In the genomic region with DNA sequence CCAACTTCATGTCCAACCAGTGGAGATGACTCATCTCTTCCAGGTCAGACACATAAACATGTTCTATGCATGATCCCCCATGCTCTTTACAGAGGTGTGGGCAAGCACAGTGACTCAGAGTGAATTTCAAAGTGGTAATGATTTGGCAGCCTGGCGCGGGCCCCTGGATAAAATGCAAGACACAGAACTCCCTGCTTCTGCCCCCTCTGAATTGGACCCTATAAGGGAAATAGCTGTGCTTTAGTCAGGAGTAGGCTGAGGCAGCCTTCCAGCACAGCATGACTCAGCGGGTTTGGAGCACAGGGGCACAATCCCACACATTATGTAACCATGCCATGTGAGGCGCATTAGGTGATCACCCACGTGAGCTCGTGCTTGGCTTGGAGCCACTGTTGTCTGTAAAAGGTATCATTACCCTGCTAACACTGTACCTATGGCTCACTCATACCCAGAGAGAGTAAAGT, we compare ENCODE assay signal across 1 cellular context.
TF ChIP-seq lines count a peak whose summit lies in the region.

No MANE protein-coding gene starts in this region.

TF ChIP-seq in GM23338, 12 proteins besides CTCF, POLR2A, EP300 and RAD21 (continued from another document):
- TF ChIP-seq, protein P1, sequence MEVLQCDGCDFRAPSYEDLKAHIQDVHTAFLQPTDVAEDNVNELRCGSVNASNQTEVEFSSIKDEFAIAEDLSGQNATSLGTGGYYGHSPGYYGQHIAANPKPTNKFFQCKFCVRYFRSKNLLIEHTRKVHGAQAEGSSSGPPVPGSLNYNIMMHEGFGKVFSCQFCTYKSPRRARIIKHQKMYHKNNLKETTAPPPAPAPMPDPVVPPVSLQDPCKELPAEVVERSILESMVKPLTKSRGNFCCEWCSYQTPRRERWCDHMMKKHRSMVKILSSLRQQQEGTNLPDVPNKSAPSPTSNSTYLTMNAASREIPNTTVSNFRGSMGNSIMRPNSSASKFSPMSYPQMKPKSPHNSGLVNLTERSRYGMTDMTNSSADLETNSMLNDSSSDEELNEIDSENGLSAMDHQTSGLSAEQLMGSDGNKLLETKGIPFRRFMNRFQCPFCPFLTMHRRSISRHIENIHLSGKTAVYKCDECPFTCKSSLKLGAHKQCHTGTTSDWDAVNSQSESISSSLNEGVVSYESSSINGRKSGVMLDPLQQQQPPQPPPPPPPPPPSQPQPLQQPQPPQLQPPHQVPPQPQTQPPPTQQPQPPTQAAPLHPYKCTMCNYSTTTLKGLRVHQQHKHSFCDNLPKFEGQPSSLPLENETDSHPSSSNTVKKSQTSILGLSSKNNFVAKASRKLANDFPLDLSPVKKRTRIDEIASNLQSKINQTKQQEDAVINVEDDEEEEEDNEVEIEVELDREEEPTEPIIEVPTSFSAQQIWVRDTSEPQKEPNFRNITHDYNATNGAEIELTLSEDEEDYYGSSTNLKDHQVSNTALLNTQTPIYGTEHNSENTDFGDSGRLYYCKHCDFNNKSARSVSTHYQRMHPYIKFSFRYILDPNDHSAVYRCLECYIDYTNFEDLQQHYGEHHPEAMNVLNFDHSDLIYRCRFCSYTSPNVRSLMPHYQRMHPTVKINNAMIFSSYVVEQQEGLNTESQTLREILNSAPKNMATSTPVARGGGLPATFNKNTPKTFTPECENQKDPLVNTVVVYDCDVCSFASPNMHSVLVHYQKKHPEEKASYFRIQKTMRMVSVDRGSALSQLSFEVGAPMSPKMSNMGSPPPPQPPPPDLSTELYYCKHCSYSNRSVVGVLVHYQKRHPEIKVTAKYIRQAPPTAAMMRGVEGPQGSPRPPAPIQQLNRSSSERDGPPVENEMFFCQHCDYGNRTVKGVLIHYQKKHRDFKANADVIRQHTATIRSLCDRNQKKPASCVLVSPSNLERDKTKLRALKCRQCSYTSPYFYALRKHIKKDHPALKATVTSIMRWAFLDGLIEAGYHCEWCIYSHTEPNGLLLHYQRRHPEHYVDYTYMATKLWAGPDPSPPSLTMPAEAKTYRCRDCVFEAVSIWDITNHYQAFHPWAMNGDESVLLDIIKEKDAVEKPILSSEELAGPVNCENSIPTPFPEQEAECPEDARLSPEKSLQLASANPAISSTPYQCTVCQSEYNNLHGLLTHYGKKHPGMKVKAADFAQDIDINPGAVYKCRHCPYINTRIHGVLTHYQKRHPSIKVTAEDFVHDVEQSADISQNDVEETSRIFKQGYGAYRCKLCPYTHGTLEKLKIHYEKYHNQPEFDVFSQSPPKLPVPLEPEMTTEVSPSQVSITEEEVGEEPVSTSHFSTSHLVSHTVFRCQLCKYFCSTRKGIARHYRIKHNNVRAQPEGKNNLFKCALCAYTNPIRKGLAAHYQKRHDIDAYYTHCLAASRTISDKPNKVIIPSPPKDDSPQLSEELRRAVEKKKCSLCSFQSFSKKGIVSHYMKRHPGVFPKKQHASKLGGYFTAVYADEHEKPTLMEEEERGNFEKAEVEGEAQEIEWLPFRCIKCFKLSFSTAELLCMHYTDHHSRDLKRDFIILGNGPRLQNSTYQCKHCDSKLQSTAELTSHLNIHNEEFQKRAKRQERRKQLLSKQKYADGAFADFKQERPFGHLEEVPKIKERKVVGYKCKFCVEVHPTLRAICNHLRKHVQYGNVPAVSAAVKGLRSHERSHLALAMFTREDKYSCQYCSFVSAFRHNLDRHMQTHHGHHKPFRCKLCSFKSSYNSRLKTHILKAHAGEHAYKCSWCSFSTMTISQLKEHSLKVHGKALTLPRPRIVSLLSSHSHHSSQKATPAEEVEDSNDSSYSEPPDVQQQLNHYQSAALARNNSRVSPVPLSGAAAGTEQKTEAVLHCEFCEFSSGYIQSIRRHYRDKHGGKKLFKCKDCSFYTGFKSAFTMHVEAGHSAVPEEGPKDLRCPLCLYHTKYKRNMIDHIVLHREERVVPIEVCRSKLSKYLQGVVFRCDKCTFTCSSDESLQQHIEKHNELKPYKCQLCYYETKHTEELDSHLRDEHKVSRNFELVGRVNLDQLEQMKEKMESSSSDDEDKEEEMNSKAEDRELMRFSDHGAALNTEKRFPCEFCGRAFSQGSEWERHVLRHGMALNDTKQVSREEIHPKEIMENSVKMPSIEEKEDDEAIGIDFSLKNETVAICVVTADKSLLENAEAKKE (CRISPR knock-in tag; IDR thresholded peaks at IDR 0.05) = no peak
- TF ChIP-seq EZH2phosphoT487 (IDR thresholded peaks at IDR 0.05; ENCODE audit: unreplicated experiment) (no peak), EZH2 (IDR thresholded peaks at IDR 0.05; ENCODE audit: low read depth, unreplicated experiment) (no peak), REST (IDR thresholded peaks at IDR 0.05; ENCODE audit: unreplicated experiment) (no peak), ZNF331 (CRISPR knock-in tag; IDR thresholded peaks at IDR 0.05; ENCODE audit: low read depth) (no peak)
